ENCODE assay signal across 8 cellular contexts in genomic region chr9:33510264-33511183, GRCh38. TPM values are rescaled to one million over a fixed set of nuclear protein-coding genes. Genes with fewer than 3 reads are reported as not detected.
DNase-seq lines count a peak whose midpoint lies in the region; ATAC-seq and TF ChIP-seq lines count a peak whose summit lies in the region.

No MANE protein-coding gene starts in this region.

- H3K27me3 Mint-ChIP-seq in T-helper 17 cell: no peaks in the 10 kb centered on the region

- H3K4me3 Mint-ChIP-seq in T-helper 17 cell: peak overlapping the region; percentile 95

- peak overlapping the region; percentile 52 to 54 for H3K4me3 ChIP-seq in prostate gland

- H3K27ac ChIP-seq in prostate gland: peak overlapping the region; percentile 90 to 91

- peak; percentile 44 for TF ChIP-seq POLR2A in prostate gland (IDR thresholded peaks at IDR 0.05)

- ATAC-seq in T-helper 17 cell: peak; percentile 84

- H3K9me3 ChIP-seq in T-helper 17 cell (ENCODE audit: control insufficient read depth, low read length, poor library complexity, severe bottlenecking) (no peaks in the 10 kb centered on the region), prostate gland (no peaks in the 10 kb centered on the region)

- H3K27ac Mint-ChIP-seq in T-helper 17 cell: peak overlapping the region; percentile 95

- peak; percentile 28 for DNase-seq in NCI-H510A treated with DMSO at 0.1 percent for 48 hours (lab: John Stamatoyannopoulos, UW)
- DNase-seq in NCI-H510A (lab: John Stamatoyannopoulos, UW): no peak
- peak; percentile 76 for DNase-seq in M059J (ENCODE audit: low read depth)
- peak in 2 of 3 donors; percentile 8 to 12 for DNase-seq in T-helper 17 cell
- peak; percentile 50 for DNase-seq in brain pericyte (ENCODE audit: low read depth, low spot score)
- peak; percentile 56 to 66 for DNase-seq in hippocampal formation (lab: John Stamatoyannopoulos, UW)
- peak; percentile 57 for DNase-seq in prostate gland (ENCODE audit: low spot score)
- no peak for DNase-seq in Kasumi-1 (lab: John Stamatoyannopoulos, UW)

- H3K27me3 ChIP-seq in prostate gland (replicated peaks; ENCODE audit: insufficient read depth): no peaks in the 10 kb centered on the region

- H3K4me1 ChIP-seq in prostate gland (replicated peaks): no peaks in the 10 kb centered on the region

- intact Hi-C loops in prostate gland (cut with DNase I): no loop called here

- H3K36me3 ChIP-seq in prostate gland: no peaks in the 10 kb centered on the region

- WGBS in prostate gland: 5% methylated on average over 32 of the region's 32 CpGs

- peak in 1 of 4 experiments; percentile 8 for TF ChIP-seq CTCF in prostate gland (IDR thresholded peaks at IDR 0.05)

- peaks cover 6% of the 10 kb centered on the region for H3K4me1 Mint-ChIP-seq in T-helper 17 cell

- H3K36me3 Mint-ChIP-seq in T-helper 17 cell (ENCODE audit: low read depth): no peaks in the 10 kb centered on the region

RNA-seq across cellular contexts. Expression of gene ANKRD18B, which starts 13.5 kb away (rescaled TPM):
- 0.42 TPM in 1 of 2 replicates, not detected in the other for total RNA-seq in M059J (2014; rRNA removed; shearing (Covaris generic))
- 1 to 10 TPM; 1.2 to 1.5 TPM for total RNA-seq in T-helper 17 cell
- 10 to 100 TPM in 1 of 2 donors, 1 to 10 TPM in 1; 3.4 to 21.6 TPM for total RNA-seq in prostate gland

RNA-seq across cellular contexts. Expression of gene NOL6, which starts 36.8 kb away (rescaled TPM):
- 30.2 and 39.3 TPM in 2 replicates for total RNA-seq in M059J (2014; rRNA removed; shearing (Covaris generic))
- total RNA-seq in T-helper 17 cell (10 to 100 TPM; 32.4 to 34.6 TPM), prostate gland (10 to 100 TPM; 28.6 to 30.9 TPM)

Comparison
In these comparisons a context has a peak if more than half of its experiments do, and no peak if none do; other contexts are left out.
1. DNase-seq: peak in NCI-H510A treated with DMSO at 0.1 percent for 48 hours (single experiment), M059J (single experiment), T-helper 17 cell (2 of 3), brain pericyte (single experiment), hippocampal formation (2 of 2) and prostate gland (single experiment); none in NCI-H510A (single experiment) and Kasumi-1 (0 of 2).